Comparison of ENCODE assay signal across 1 cellular context in the genomic region with DNA sequence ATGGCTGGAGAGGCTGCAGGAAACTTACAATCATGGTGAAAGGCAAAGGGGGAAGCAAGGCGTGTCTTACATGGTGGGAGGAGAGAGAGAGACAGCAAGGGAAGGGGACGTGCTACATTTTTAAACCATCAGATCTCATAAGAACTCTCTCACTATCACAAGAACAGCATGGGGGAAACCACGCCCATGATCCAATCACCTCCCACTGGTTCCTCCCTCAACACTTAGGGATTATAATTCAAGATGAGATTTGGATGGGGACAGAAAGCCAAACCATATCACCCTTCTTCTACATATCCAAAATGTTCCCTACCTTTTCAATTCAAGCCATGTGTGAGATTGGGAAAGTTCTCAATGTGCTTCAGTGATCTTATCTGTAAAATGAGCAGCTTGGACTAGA.
TF ChIP-seq lines count a peak whose summit lies in the region.

No MANE protein-coding gene starts in this region.

TF ChIP-seq in IMR-90, 13 proteins besides CTCF, POLR2A, EP300 and RAD21 (continued from another document):
- TF ChIP-seq RFX5 (IDR thresholded peaks at IDR 0.05; ENCODE audit: low read depth, low read length), result no peak
- TF ChIP-seq BHLHE40 (IDR thresholded peaks at IDR 0.05; ENCODE audit: low read depth, low read length), result no peak
- no peak for TF ChIP-seq MXI1 (IDR thresholded peaks at IDR 0.05; ENCODE audit: borderline replicate concordance, low read depth, low read length)
- no peak for TF ChIP-seq MAZ (IDR thresholded peaks at IDR 0.05; ENCODE audit: borderline replicate concordance, low read depth, low read length)
- TF ChIP-seq, protein P1, sequence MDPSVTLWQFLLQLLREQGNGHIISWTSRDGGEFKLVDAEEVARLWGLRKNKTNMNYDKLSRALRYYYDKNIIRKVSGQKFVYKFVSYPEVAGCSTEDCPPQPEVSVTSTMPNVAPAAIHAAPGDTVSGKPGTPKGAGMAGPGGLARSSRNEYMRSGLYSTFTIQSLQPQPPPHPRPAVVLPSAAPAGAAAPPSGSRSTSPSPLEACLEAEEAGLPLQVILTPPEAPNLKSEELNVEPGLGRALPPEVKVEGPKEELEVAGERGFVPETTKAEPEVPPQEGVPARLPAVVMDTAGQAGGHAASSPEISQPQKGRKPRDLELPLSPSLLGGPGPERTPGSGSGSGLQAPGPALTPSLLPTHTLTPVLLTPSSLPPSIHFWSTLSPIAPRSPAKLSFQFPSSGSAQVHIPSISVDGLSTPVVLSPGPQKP (IDR thresholded peaks at IDR 0.05; ENCODE audit: borderline replicate concordance, low read depth, low read length), result no peak
- TF ChIP-seq, protein P2, sequence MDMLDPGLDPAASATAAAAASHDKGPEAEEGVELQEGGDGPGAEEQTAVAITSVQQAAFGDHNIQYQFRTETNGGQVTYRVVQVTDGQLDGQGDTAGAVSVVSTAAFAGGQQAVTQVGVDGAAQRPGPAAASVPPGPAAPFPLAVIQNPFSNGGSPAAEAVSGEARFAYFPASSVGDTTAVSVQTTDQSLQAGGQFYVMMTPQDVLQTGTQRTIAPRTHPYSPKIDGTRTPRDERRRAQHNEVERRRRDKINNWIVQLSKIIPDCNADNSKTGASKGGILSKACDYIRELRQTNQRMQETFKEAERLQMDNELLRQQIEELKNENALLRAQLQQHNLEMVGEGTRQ (IDR thresholded peaks at IDR 0.05; ENCODE audit: low read depth, low read length), result no peak
- no peak for TF ChIP-seq NFE2L2 (IDR thresholded peaks at IDR 0.05; ENCODE audit: low read depth, low read length)
- no peak for TF ChIP-seq CHD1 (IDR thresholded peaks at IDR 0.05; ENCODE audit: low read depth, low read length)
